ENCODE assay signal across 9 cellular contexts in genomic region chr2:153477096-153477555, GRCh38. TPM values are rescaled to one million over a fixed set of nuclear protein-coding genes. Genes with fewer than 3 reads are reported as not detected.
A peak's percentile ranks its signal among the peaks of the same experiment; 100 is the strongest.
DNase-seq lines count a peak whose midpoint lies in the region; ATAC-seq and TF ChIP-seq lines count a peak whose summit lies in the region.
"Had no signal": no experiment of that assay in that cellular context is flagged by ENCODE, and none has a peak within 500 bp of the region (broad histone marks: within the 10 kb centered on the region; RNA-seq: fewer than 3 reads in every experiment).

No MANE protein-coding gene starts in this region.

- TF ChIP-seq POLR2A in right lobe of liver (IDR thresholded peaks at IDR 0.05), result no peak

- POLR2A ChIA-PET in activated CD4-positive, alpha-beta memory T cell treated with anti-CD3 and anti-CD28 coated beads, Interleukin-2, amount 10 ng/mL, durations not matched to agents 7 days and 5 days (lab: Charles Lee), result no interaction called here

- H3K27ac Mint-ChIP-seq in activated T-helper 17 cell treated with anti-CD3 and anti-CD28 coated beads, Interleukin-2, amount 50 U/mL, for 72 hours, result no peak overlapping the region
- no peak overlapping the region for H3K27ac Mint-ChIP-seq in activated CD4-positive, alpha-beta memory T cell treated with anti-CD3 and anti-CD28 coated beads, Interleukin-2, amount 10 ng/mL, durations not matched to agents 7 days and 5 days

- H3K27me3 ChIP-seq in lower lobe of right lung (ENCODE audit: low read depth), result peaks cover 53% of the 10 kb centered on the region
- H3K27me3 ChIP-seq in right lobe of liver, result peaks cover 5% of the 10 kb centered on the region in 2 donors

- H3K4me1 Mint-ChIP-seq in activated T-helper 17 cell treated with anti-CD3 and anti-CD28 coated beads, Interleukin-2, amount 50 U/mL, for 72 hours, result peaks cover 6% of the 10 kb centered on the region
- H3K4me1 Mint-ChIP-seq in activated CD4-positive, alpha-beta memory T cell treated with anti-CD3 and anti-CD28 coated beads, Interleukin-2, amount 10 ng/mL, durations not matched to agents 7 days and 5 days, result peaks cover 18% of the 10 kb centered on the region

- no peak for ATAC-seq in activated T-helper 17 cell treated with anti-CD3 and anti-CD28 coated beads, Interleukin-2, amount 50 U/mL, for 72 hours (replicated peaks)
- no peak for ATAC-seq in lower lobe of right lung
- ATAC-seq in right lobe of liver, result no peak

- peak; percentile 10; the same call in 1 of the 2 replicates for TF ChIP-seq CTCF in AG10803 (conservative IDR thresholded peaks at IDR 0.05; ENCODE audit: low read length)
- no peak for TF ChIP-seq CTCF in lower lobe of right lung (IDR thresholded peaks at IDR 0.05)
- no peak for TF ChIP-seq CTCF in right lobe of liver (IDR thresholded peaks at IDR 0.05)

- H3K9me3 Mint-ChIP-seq in activated T-helper 17 cell treated with anti-CD3 and anti-CD28 coated beads, Interleukin-2, amount 50 U/mL, for 72 hours, result no peaks in the 10 kb centered on the region
- no peaks in the 10 kb centered on the region for H3K9me3 Mint-ChIP-seq in activated CD4-positive, alpha-beta memory T cell treated with anti-CD3 and anti-CD28 coated beads, Interleukin-2, amount 10 ng/mL, durations not matched to agents 7 days and 5 days

- CTCF ChIA-PET in activated CD4-positive, alpha-beta memory T cell treated with anti-CD3 and anti-CD28 coated beads, Interleukin-2, amount 10 ng/mL, durations not matched to agents 7 days and 5 days (lab: Charles Lee), result interaction anchor here (0.6 kb wide), 1 partner anchor 846 kb away, joined by 4 read pairs; no protein-coding TSS in a partner anchor

- H3K36me3 ChIP-seq in lower lobe of right lung (no peaks in the 10 kb centered on the region), right lobe of liver (no peaks in the 10 kb centered on the region)

- no peaks in the 10 kb centered on the region for H3K36me3 Mint-ChIP-seq in activated T-helper 17 cell treated with anti-CD3 and anti-CD28 coated beads, Interleukin-2, amount 50 U/mL, for 72 hours (ENCODE audit: low read depth)
- no peaks in the 10 kb centered on the region for H3K36me3 Mint-ChIP-seq in activated CD4-positive, alpha-beta memory T cell treated with anti-CD3 and anti-CD28 coated beads, Interleukin-2, amount 10 ng/mL, durations not matched to agents 7 days and 5 days (ENCODE audit: low read depth)

- H3K27me3 Mint-ChIP-seq in activated T-helper 17 cell treated with anti-CD3 and anti-CD28 coated beads, Interleukin-2, amount 50 U/mL, for 72 hours, result peaks cover 55% of the 10 kb centered on the region
- H3K27me3 Mint-ChIP-seq in activated CD4-positive, alpha-beta memory T cell treated with anti-CD3 and anti-CD28 coated beads, Interleukin-2, amount 10 ng/mL, durations not matched to agents 7 days and 5 days, result peaks cover 57% of the 10 kb centered on the region

- H3K4me3 ChIP-seq in AG10803 (ENCODE audit: low read length) (no peak overlapping the region), lower lobe of right lung (peak overlapping the region; percentile 58), right lobe of liver (no peak overlapping the region)

- H3K27ac ChIP-seq in lower lobe of right lung (no peak overlapping the region), right lobe of liver (no peak overlapping the region)

- intact Hi-C loops in lower lobe of right lung (cut with DNase I) (no loop called here), right lobe of liver (cut with DNase I) (no loop called here)

- H3K9me3 ChIP-seq in lower lobe of right lung (no peaks in the 10 kb centered on the region), right lobe of liver (no peaks in the 10 kb centered on the region)

- DNase-seq in AG10803 (ENCODE audit: low read depth), result no peak
- peak; percentile 2 for DNase-seq in HK-2 (ENCODE audit: unreplicated experiment)
- DNase-seq in lower lobe of right lung, result no peak
- DNase-seq in EL, result no peak
- DNase-seq in right lobe of liver, result no peak
- no peak for DNase-seq in activated CD4-positive, alpha-beta memory T cell treated with anti-CD3 and anti-CD28 coated beads, Interleukin-2, amount 10 ng/mL, durations not matched to agents 7 days and 5 days
- no peak for DNase-seq in NOMO-1 (lab: John Stamatoyannopoulos, UW; ENCODE audit: unreplicated experiment in 2 of 2)

- H3K4me1 ChIP-seq in lower lobe of right lung, result peaks cover 27% of the 10 kb centered on the region
- peaks cover 0 to 21% (median 0%) of the 10 kb centered on the region in 4 donors for H3K4me1 ChIP-seq in right lobe of liver

- peak overlapping the region; percentile 61 for H3K4me3 Mint-ChIP-seq in activated T-helper 17 cell treated with anti-CD3 and anti-CD28 coated beads, Interleukin-2, amount 50 U/mL, for 72 hours
- H3K4me3 Mint-ChIP-seq in activated CD4-positive, alpha-beta memory T cell treated with anti-CD3 and anti-CD28 coated beads, Interleukin-2, amount 10 ng/mL, durations not matched to agents 7 days and 5 days, result no peak overlapping the region

- whole genome bisulfite sequencing in right lobe of liver (ENCODE audit: insufficient coverage, low coverage, low lambda C conversion rate, missing lambda C conversion rate), result 3% methylated on average over 15 of the region's 20 CpGs

RNA-seq across cellular contexts. Expression of gene RPRM, which starts 1.4 kb away (rescaled TPM):
- not detected for total RNA-seq in activated T-helper 17 cell treated with anti-CD3 and anti-CD28 coated beads, Interleukin-2, amount 50 U/mL, for 72 hours
- total RNA-seq in lower lobe of right lung, result 0.27 TPM
- not detected for total RNA-seq in right lobe of liver
- not detected for total RNA-seq in activated CD4-positive, alpha-beta memory T cell treated with anti-CD3 and anti-CD28 coated beads, Interleukin-2, amount 10 ng/mL, durations not matched to agents 7 days and 5 days
- total RNA-seq: activated CD8-positive, alpha-beta memory T cell treated with anti-CD3 and anti-CD28 coated beads for 36 hours had no signal
